In the genomic region with DNA sequence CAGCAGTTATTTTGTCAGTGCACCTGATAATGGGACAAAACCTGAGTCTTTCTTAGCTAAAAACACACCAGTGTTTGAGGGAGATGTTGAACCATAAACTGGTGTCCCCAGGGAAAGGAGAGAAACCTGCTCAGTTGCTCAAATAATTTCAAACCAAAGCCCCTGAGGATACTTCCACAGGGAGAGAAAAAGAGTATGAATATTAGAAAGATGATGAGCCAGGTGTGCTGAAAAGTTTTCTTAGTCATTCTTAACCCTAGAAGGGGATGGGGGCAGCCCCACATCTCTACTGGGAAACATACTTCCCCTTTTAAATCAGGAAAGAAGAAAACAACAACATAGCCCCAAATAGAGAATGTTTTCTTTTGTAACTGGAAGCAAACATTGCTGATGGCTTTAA, we compare ENCODE assay signal across 28 cellular contexts. TPM values are rescaled to one million over a fixed set of nuclear protein-coding genes. Genes with fewer than 3 reads are reported as not detected.
DNase-seq lines count a peak whose midpoint lies in the region; ATAC-seq, FAIRE-seq and TF ChIP-seq lines count a peak whose summit lies in the region.
"Had no signal": no experiment of that assay in that cellular context is flagged by ENCODE, and none has a peak within 500 bp of the region (broad histone marks: within the 10 kb centered on the region; RNA-seq: fewer than 3 reads in every experiment).

No MANE protein-coding gene starts in this region.

- H3K36me3 Mint-ChIP-seq in stimulated activated memory B cell treated with anti-CD40 and anti-IgM and Interleukin-4, amounts not matched to agents 10 μg/mL and 1 μg/mL and 100 μg/mL, for 72 hours = no peaks in the 10 kb centered on the region

- no peak overlapping the region for H3K4me3 Mint-ChIP-seq in stimulated activated memory B cell treated with anti-CD40 and anti-IgM and Interleukin-4, amounts not matched to agents 10 μg/mL and 1 μg/mL and 100 μg/mL, for 72 hours
- H3K4me3 Mint-ChIP-seq: activated CD8-positive, alpha-beta T cell treated with anti-CD3 and anti-CD28 coated beads for 36 hours; CD8-positive, alpha-beta memory T cell had no signal

- no peak for TF ChIP-seq POLR2A in GM12892 (IDR thresholded peaks at IDR 0.05; ENCODE audit: low read depth, low read length)

- ATAC-seq in GM21529 (IDR thresholded peaks at IDR 0.05; ENCODE audit: unreplicated experiment) (peak; percentile 51), HG02571 (IDR thresholded peaks at IDR 0.05; ENCODE audit: unreplicated experiment) (no peak), Right ventricle myocardium inferior (no peak)
- peak; percentile 76 for ATAC-seq in stimulated activated memory B cell treated with anti-CD40 and anti-IgM and Interleukin-4, amounts not matched to agents 10 μg/mL and 1 μg/mL and 100 μg/mL, for 72 hours
- ATAC-seq: activated CD4-positive, CD25-positive, alpha-beta regulatory T cell treated with anti-CD3 and anti-CD28 coated beads, Interleukin-2, amount 50 U/mL, for 24 hours; activated CD8-positive, alpha-beta T cell treated with anti-CD3 and anti-CD28 coated beads for 36 hours; esophagus mucosa had no signal

- H3K4me1 Mint-ChIP-seq in stimulated activated memory B cell treated with anti-CD40 and anti-IgM and Interleukin-4, amounts not matched to agents 10 μg/mL and 1 μg/mL and 100 μg/mL, for 72 hours = peaks cover 8% of the 10 kb centered on the region
- H3K4me1 Mint-ChIP-seq: CD8-positive, alpha-beta memory T cell had no signal

- FAIRE-seq in GM12892 (lab: Jason Lieb, UNC) = peak; percentile 5
- FAIRE-seq: GM18507, urothelium cell line had no signal

- H3K27ac Mint-ChIP-seq in stimulated activated memory B cell treated with anti-CD40 and anti-IgM and Interleukin-4, amounts not matched to agents 10 μg/mL and 1 μg/mL and 100 μg/mL, for 72 hours = peak overlapping the region; percentile 4
- H3K27ac Mint-ChIP-seq: activated CD8-positive, alpha-beta T cell treated with anti-CD3 and anti-CD28 coated beads for 36 hours; CD8-positive, alpha-beta memory T cell had no signal

- H3K27me3 Mint-ChIP-seq in stimulated activated memory B cell treated with anti-CD40 and anti-IgM and Interleukin-4, amounts not matched to agents 10 μg/mL and 1 μg/mL and 100 μg/mL, for 72 hours = peaks cover 17% of the 10 kb centered on the region

- DNase-seq in GM12892 (ENCODE audit: insufficient read length) (no peak), NCI-H2171 treated with DMSO at 0.1 percent for 48 hours (lab: John Stamatoyannopoulos, UW) (peak; percentile 68), Right ventricle myocardium inferior (ENCODE audit: missing footprints) (no peak), kidney glomerular epithelial cell (lab: John Stamatoyannopoulos, UW) (no peak)
- DNase-seq: activated CD8-positive, alpha-beta T cell treated with anti-CD3 and anti-CD28 coated beads for 36 hours; activated naive CD4-positive, alpha-beta T cell; activated T-cell treated with anti-CD3 and anti-CD28 coated beads, Interleukin-2, amount 50 U/mL, for 1 hour; adrenal gland; brain microvascular endothelial cell; CD8-positive, alpha-beta memory T cell; DMS79; effector memory CD4-positive, alpha-beta T cell; foreskin melanocyte; H7; hippocampal formation; NCI-H226; NCI-H774; SHP77 had no signal

- H3K9me3 Mint-ChIP-seq in stimulated activated memory B cell treated with anti-CD40 and anti-IgM and Interleukin-4, amounts not matched to agents 10 μg/mL and 1 μg/mL and 100 μg/mL, for 72 hours = no peaks in the 10 kb centered on the region
- H3K9me3 Mint-ChIP-seq: activated CD8-positive, alpha-beta T cell treated with anti-CD3 and anti-CD28 coated beads for 36 hours; CD8-positive, alpha-beta memory T cell had no signal

- intact Hi-C loops in Right ventricle myocardium inferior (cut with DNase I) = no loop called here

RNA-seq across cellular contexts. Expression of gene FBXW4, which starts 30.3 kb away (rescaled TPM):
- 23.2 TPM for polyA plus RNA-seq in GM12892 (2012; ENCODE audit: missing spikeins)
- total RNA-seq in Right ventricle myocardium inferior = 93.2 TPM

RNA-seq across cellular contexts. Expression of gene FGF8, which starts 50.6 kb away (rescaled TPM):
- not detected for polyA plus RNA-seq in GM12892 (2012; ENCODE audit: missing spikeins)
- not detected for total RNA-seq in Right ventricle myocardium inferior
- total RNA-seq: adrenal gland; CD8-positive, alpha-beta memory T cell; esophagus mucosa; mucosa of descending colon; posterior vena cava had no signal
- polyA plus RNA-seq: adrenal gland; CD8-positive, alpha-beta memory T cell; liver had no signal

RNA-seq across cellular contexts. Expression of gene NPM3, which starts 58.0 kb away (rescaled TPM):
- 106 TPM for polyA plus RNA-seq in GM12892 (2012; ENCODE audit: missing spikeins)
- total RNA-seq in Right ventricle myocardium inferior = 7.9 TPM

Comparison
In these comparisons a context has a peak if more than half of its experiments do, and no peak if none do; other contexts are left out.
1. ATAC-seq: peak in GM21529 (single experiment) and stimulated activated memory B cell treated with anti-CD40 and anti-IgM and Interleukin-4, amounts not matched to agents 10 μg/mL and 1 μg/mL and 100 μg/mL, for 72 hours (single experiment); none in HG02571 (single experiment) and Right ventricle myocardium inferior (single experiment).